Comparison of ENCODE assay signal across 13 cellular contexts in genomic region chr7:30472081-30472770, GRCh38. TPM values are rescaled to one million over a fixed set of nuclear protein-coding genes. Genes with fewer than 3 reads are reported as not detected.
DNase-seq lines count a peak whose midpoint lies in the region; ATAC-seq and TF ChIP-seq lines count a peak whose summit lies in the region.
"Had no signal": no experiment of that assay in that cellular context is flagged by ENCODE, and none has a peak within 500 bp of the region (broad histone marks: within the 10 kb centered on the region; RNA-seq: fewer than 3 reads in every experiment).

No MANE protein-coding gene starts in this region.

- H3K9me3 ChIP-seq in CD8-positive, alpha-beta T cell (ENCODE audit: low read length) = no peaks in the 10 kb centered on the region
- H3K9me3 ChIP-seq in WERI-Rb-1 (ENCODE audit: severe bottlenecking) (no peaks in the 10 kb centered on the region), right cardiac atrium (ENCODE audit: control insufficient read depth, low read length) (no peaks in the 10 kb centered on the region), skeletal muscle tissue (ENCODE audit: control insufficient read depth in 3 of 3, low read length in 3 of 3) (no peaks in the 10 kb centered on the region)

- no peak overlapping the region for H3K9ac ChIP-seq in skeletal muscle tissue (ENCODE audit: low read depth in 1 of 3, low read length in 3 of 3)

- intact Hi-C loops in CD8-positive, alpha-beta T cell (cut with DNase I, micrococcal nuclease) = loop anchor here in 1 of 2 experiments (10.0 kb wide), 2 partner anchors 337 to 447 kb away; partner anchors contain the start of genes FKBP14, MTURN and PLEKHA8
- intact Hi-C loops in right cardiac atrium (cut with DNase I) = no loop called here

- 61% methylated on average over 4 of the region's 4 CpGs for WGBS in right cardiac atrium

- CTCF ChIA-PET in CD8-positive, alpha-beta T cell (lab: Charles Lee) = interaction anchor here (1.4 kb wide), 1 partner anchor 39 kb away, joined by 3 read pairs; no protein-coding TSS in a partner anchor

- H3K27ac ChIP-seq in CD8-positive, alpha-beta T cell (ENCODE audit: low read depth, low read length) = no peak overlapping the region
- H3K27ac ChIP-seq in WERI-Rb-1 = peak overlapping the region; percentile 21; the same call in 1 of the 2 replicates
- H3K27ac ChIP-seq in right cardiac atrium (ENCODE audit: low read length) = peak overlapping the region; percentile 30
- peak overlapping the region; percentile 77 for H3K27ac ChIP-seq in skeletal muscle tissue (ENCODE audit: low read depth, low read length)

- H3K36me3 ChIP-seq in CD8-positive, alpha-beta T cell (ENCODE audit: insufficient read depth, low read length) = no peaks in the 10 kb centered on the region
- no peaks in the 10 kb centered on the region for H3K36me3 ChIP-seq in WERI-Rb-1
- no peaks in the 10 kb centered on the region for H3K36me3 ChIP-seq in skeletal muscle tissue (ENCODE audit: control insufficient read depth in 3 of 3, insufficient read depth in 3 of 3, low read length in 3 of 3)

- H3K4me1 Mint-ChIP-seq in CD8-positive, alpha-beta T cell (ENCODE audit: low read depth) = peaks cover 90% of the 10 kb centered on the region

- no peak overlapping the region for H3K4me3 ChIP-seq in CD8-positive, alpha-beta T cell (ENCODE audit: low read depth, low read length)
- H3K4me3 ChIP-seq in WERI-Rb-1 (ENCODE audit: low read depth, low read length) (no peak overlapping the region), right cardiac atrium (ENCODE audit: low read length) (no peak overlapping the region), skeletal muscle tissue (ENCODE audit: low read length in 3 of 3) (no peak overlapping the region)

- H3K27me3 Mint-ChIP-seq in CD8-positive, alpha-beta T cell (ENCODE audit: low read depth) = no peaks in the 10 kb centered on the region

- POLR2A ChIA-PET in CD8-positive, alpha-beta T cell (lab: Charles Lee) = interaction anchor here (1.2 kb wide), 1 partner anchor 14 kb away, joined by 5 read pairs; no protein-coding TSS in a partner anchor

- H3K27me3 ChIP-seq in CD8-positive, alpha-beta T cell (ENCODE audit: insufficient read depth, low read length) = no peaks in the 10 kb centered on the region
- H3K27me3 ChIP-seq in WERI-Rb-1 (ENCODE audit: insufficient read depth, low read depth, severe bottlenecking) = no peaks in the 10 kb centered on the region
- H3K27me3 ChIP-seq in right cardiac atrium (ENCODE audit: control insufficient read depth, insufficient read depth) = no peaks in the 10 kb centered on the region
- H3K27me3 ChIP-seq in skeletal muscle tissue (ENCODE audit: control insufficient read depth in 3 of 3, insufficient read depth in 3 of 3, low read length in 3 of 3) = no peaks in the 10 kb centered on the region

- H3K27ac Mint-ChIP-seq in CD8-positive, alpha-beta T cell = peak overlapping the region; percentile 43

- no peak for TF ChIP-seq CTCF in CD8-positive, alpha-beta T cell (IDR thresholded peaks at IDR 0.05)
- TF ChIP-seq CTCF in WERI-Rb-1 (IDR thresholded peaks at IDR 0.05; ENCODE audit: low read depth, low read length) = no peak

- ATAC-seq in CD8-positive, alpha-beta T cell = no peak
- ATAC-seq in right cardiac atrium (no peak), HG03097 (IDR thresholded peaks at IDR 0.05; ENCODE audit: low FRiP score, unreplicated experiment) (no peak)
- ATAC-seq: left lobe of liver, Panc1 had no signal

- DNase-seq in CD8-positive, alpha-beta T cell = peak in 1 of 7 experiments; percentile 21
- DNase-seq in WERI-Rb-1 (no peak), right cardiac atrium (no peak), hypothalamus (lab: John Stamatoyannopoulos, UW) (no peak), NCI-H146 treated with DMSO at 0.1 percent for 48 hours (lab: John Stamatoyannopoulos, UW; ENCODE audit: unreplicated experiment) (no peak), iPS-NIHi11 (ENCODE audit: low spot score) (no peak)
- DNase-seq: activated T-cell treated with anti-CD3 and anti-CD28 coated beads, Interleukin-2, amount 50 U/mL, for 48 hours; cerebellar nuclear complex; COR-L47 had no signal

- peaks cover 26% of the 10 kb centered on the region for H3K4me1 ChIP-seq in CD8-positive, alpha-beta T cell (ENCODE audit: insufficient read depth, low read length)
- H3K4me1 ChIP-seq in right cardiac atrium (ENCODE audit: control insufficient read depth, insufficient read depth, low read length) = peaks cover 47% of the 10 kb centered on the region
- peaks cover 70 to 80% (median 74%) of the 10 kb centered on the region in 3 donors for H3K4me1 ChIP-seq in skeletal muscle tissue (ENCODE audit: control insufficient read depth in 3 of 3, insufficient read depth in 3 of 3, low read length in 3 of 3)

- H3K9me3 Mint-ChIP-seq in CD8-positive, alpha-beta T cell = no peaks in the 10 kb centered on the region

- H3K4me3 Mint-ChIP-seq in CD8-positive, alpha-beta T cell = no peak overlapping the region

- H3K36me3 Mint-ChIP-seq in CD8-positive, alpha-beta T cell = peaks cover 21% of the 10 kb centered on the region

RNA-seq across cellular contexts. Expression of gene NOD1, which starts 6.4 kb away (rescaled TPM):
- total RNA-seq in CD8-positive, alpha-beta T cell = 10 to 100 TPM in 1 of 2 experiments, 1 to 10 TPM in 1; 8.4 to 11.1 TPM
- 10 to 100 TPM; 11.5 to 15.5 (median 12.2) TPM for total RNA-seq in right cardiac atrium
- 8.6 TPM for polyA plus RNA-seq in right cardiac atrium
- 13.0 TPM for total RNA-seq in skeletal muscle tissue

RNA-seq across cellular contexts. Expression of gene GGCT, which starts 32.4 kb away (rescaled TPM):
- 1 to 10 TPM; 5.9 to 6.1 TPM for total RNA-seq in CD8-positive, alpha-beta T cell
- 10 to 100 TPM; 21.2 to 25.1 (median 22.2) TPM for total RNA-seq in right cardiac atrium
- polyA plus RNA-seq in right cardiac atrium = 41.0 TPM
- 12.5 TPM for total RNA-seq in skeletal muscle tissue
